In the genomic region with DNA sequence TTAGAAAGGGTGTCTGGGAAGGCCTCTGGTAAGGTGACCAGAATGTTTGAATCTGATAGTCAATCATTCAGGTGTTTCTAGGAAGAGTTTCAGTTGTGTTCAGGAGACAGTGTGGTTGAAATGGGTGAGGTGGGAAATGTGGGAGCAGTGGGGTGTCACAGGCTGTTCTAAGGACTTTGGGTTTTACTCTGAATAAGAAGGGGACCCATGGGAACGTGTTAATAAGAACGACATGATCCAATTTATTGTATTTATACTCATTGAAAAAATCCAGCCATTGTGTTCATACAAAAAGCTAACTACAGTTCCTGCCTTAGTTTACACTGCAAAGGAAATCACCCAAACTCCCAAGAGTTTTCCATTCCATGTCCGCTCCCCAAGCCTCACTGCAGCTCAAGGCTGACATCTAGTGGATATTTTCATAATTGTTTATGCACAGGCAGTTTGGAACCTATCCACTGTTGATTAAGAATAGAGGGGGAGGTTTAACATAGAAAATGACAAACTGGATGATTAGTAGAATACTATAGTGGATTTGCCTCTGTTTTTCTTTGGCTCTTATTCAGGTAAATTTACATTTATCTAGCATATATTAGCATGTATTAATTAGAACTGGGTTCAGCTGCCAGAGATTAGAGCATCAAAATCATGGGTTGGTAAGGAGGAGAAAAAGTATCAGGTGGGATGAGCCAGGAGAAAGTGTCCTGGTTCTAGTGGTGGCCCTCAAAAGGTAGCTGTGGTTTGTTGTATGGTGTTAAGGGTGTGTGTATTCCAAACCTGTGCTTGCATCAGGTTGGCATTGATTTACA, we compare ENCODE assay signal across 8 cellular contexts. TPM values are rescaled to one million over a fixed set of nuclear protein-coding genes. Genes with fewer than 3 reads are reported as not detected.
DNase-seq lines count a peak whose midpoint lies in the region; ATAC-seq and TF ChIP-seq lines count a peak whose summit lies in the region.

No MANE protein-coding gene starts in this region.

- no peak overlapping the region for H2AFZ ChIP-seq in osteoblast (ENCODE audit: low read length)

- H3K9me3 ChIP-seq in T-helper 17 cell (ENCODE audit: control insufficient read depth, low read length, poor library complexity, severe bottlenecking) = no peaks in the 10 kb centered on the region
- no peaks in the 10 kb centered on the region for H3K9me3 ChIP-seq in osteoblast (ENCODE audit: low read depth, low read length)

- no peaks in the 10 kb centered on the region for H3K36me3 ChIP-seq in osteoblast (ENCODE audit: insufficient read depth, low read length)

- CTCF ChIA-PET in activated CD4-positive, alpha-beta memory T cell treated with anti-CD3 and anti-CD28 coated beads for 36 hours (lab: Charles Lee) = interaction anchor here (0.6 to 2.4 kb wide), 20 partner anchors 9 to 716 kb away, joined by 3 to 13 read pairs (median 4); partner anchors contain the start of gene TEX10
- CTCF ChIA-PET in activated CD4-positive, alpha-beta memory T cell treated with anti-CD3 and anti-CD28 coated beads, Interleukin-2, amount 10 ng/mL, durations not matched to agents 7 days and 5 days (lab: Charles Lee) = interaction anchor here (0.6 to 1.5 kb wide), 3 partner anchors 12 to 716 kb away, joined by 3 to 7 read pairs (median 5); no protein-coding TSS in a partner anchor

- TF ChIP-seq CTCF in foreskin fibroblast (IDR thresholded peaks at IDR 0.05; ENCODE audit: low read depth, low read length) (peak; percentile 62), osteoblast (IDR thresholded peaks at IDR 0.05; ENCODE audit: extremely low read depth, low read depth, low read length) (peak; percentile 90)

- H3K4me1 ChIP-seq in osteoblast (ENCODE audit: insufficient read depth, low read length) = peaks cover 11% of the 10 kb centered on the region

- ATAC-seq in GM21723 (IDR thresholded peaks at IDR 0.05; ENCODE audit: unreplicated experiment) (peak; percentile 47), T-helper 17 cell (peak; percentile 35), HG02938 (IDR thresholded peaks at IDR 0.05; ENCODE audit: unreplicated experiment) (no peak)

- H3K4me3 ChIP-seq in foreskin fibroblast (ENCODE audit: low read depth in 1 of 2, low read length in 2 of 2) (no peak overlapping the region), osteoblast (ENCODE audit: insufficient read depth, low read length) (no peak overlapping the region)

- POLR2A ChIA-PET in activated CD4-positive, alpha-beta memory T cell treated with anti-CD3 and anti-CD28 coated beads for 36 hours (lab: Charles Lee) = no interaction called here
- POLR2A ChIA-PET in activated CD4-positive, alpha-beta memory T cell treated with anti-CD3 and anti-CD28 coated beads, Interleukin-2, amount 10 ng/mL, durations not matched to agents 7 days and 5 days (lab: Charles Lee) = no interaction called here

- H3K27me3 ChIP-seq in osteoblast (ENCODE audit: insufficient read depth, low read length) = peaks cover 4% of the 10 kb centered on the region

- no peaks in the 10 kb centered on the region for H4K20me1 ChIP-seq in osteoblast (ENCODE audit: insufficient read depth, low read length)

- no peaks in the 10 kb centered on the region for H3K9me3 Mint-ChIP-seq in activated CD4-positive, alpha-beta memory T cell treated with anti-CD3 and anti-CD28 coated beads for 36 hours
- H3K9me3 Mint-ChIP-seq in activated CD4-positive, alpha-beta memory T cell treated with anti-CD3 and anti-CD28 coated beads, Interleukin-2, amount 10 ng/mL, durations not matched to agents 7 days and 5 days = no peaks in the 10 kb centered on the region

- H3K4me1 Mint-ChIP-seq in activated CD4-positive, alpha-beta memory T cell treated with anti-CD3 and anti-CD28 coated beads for 36 hours (ENCODE audit: low read depth) = peaks cover 20% of the 10 kb centered on the region
- H3K4me1 Mint-ChIP-seq in activated CD4-positive, alpha-beta memory T cell treated with anti-CD3 and anti-CD28 coated beads, Interleukin-2, amount 10 ng/mL, durations not matched to agents 7 days and 5 days = peaks cover 20% of the 10 kb centered on the region
- H3K4me1 Mint-ChIP-seq in T-helper 17 cell = peaks cover 30% of the 10 kb centered on the region

- no peaks in the 10 kb centered on the region for H3K79me2 ChIP-seq in osteoblast (ENCODE audit: insufficient read depth, low read length)

- H3K27ac ChIP-seq in osteoblast (ENCODE audit: low read depth, low read length) = no peak overlapping the region

- H3K4me3 Mint-ChIP-seq in activated CD4-positive, alpha-beta memory T cell treated with anti-CD3 and anti-CD28 coated beads for 36 hours = no peak overlapping the region
- H3K4me3 Mint-ChIP-seq in activated CD4-positive, alpha-beta memory T cell treated with anti-CD3 and anti-CD28 coated beads, Interleukin-2, amount 10 ng/mL, durations not matched to agents 7 days and 5 days = no peak overlapping the region
- H3K4me3 Mint-ChIP-seq in T-helper 17 cell = no peak overlapping the region

- no peaks in the 10 kb centered on the region for H3K27me3 Mint-ChIP-seq in activated CD4-positive, alpha-beta memory T cell treated with anti-CD3 and anti-CD28 coated beads for 36 hours
- H3K27me3 Mint-ChIP-seq in activated CD4-positive, alpha-beta memory T cell treated with anti-CD3 and anti-CD28 coated beads, Interleukin-2, amount 10 ng/mL, durations not matched to agents 7 days and 5 days = peaks cover 15% of the 10 kb centered on the region
- no peaks in the 10 kb centered on the region for H3K27me3 Mint-ChIP-seq in T-helper 17 cell

- intact Hi-C loops in activated CD4-positive, alpha-beta memory T cell treated with anti-CD3 and anti-CD28 coated beads for 36 hours (cut with micrococcal nuclease) = loop anchor here (1.0 to 10.0 kb wide), 12 partner anchors 90 to 1411 kb away; partner anchors contain the start of genes ERP44, INVS, MRPL50 and NR4A3

- H3K4me2 ChIP-seq in osteoblast (ENCODE audit: insufficient read depth, low read length) = no peak overlapping the region

- H3K27ac Mint-ChIP-seq in activated CD4-positive, alpha-beta memory T cell treated with anti-CD3 and anti-CD28 coated beads for 36 hours = no peak overlapping the region
- no peak overlapping the region for H3K27ac Mint-ChIP-seq in activated CD4-positive, alpha-beta memory T cell treated with anti-CD3 and anti-CD28 coated beads, Interleukin-2, amount 10 ng/mL, durations not matched to agents 7 days and 5 days
- H3K27ac Mint-ChIP-seq in T-helper 17 cell = no peak overlapping the region

- peak; percentile 22 for DNase-seq in activated CD4-positive, alpha-beta memory T cell treated with anti-CD3 and anti-CD28 coated beads for 36 hours
- no peak for DNase-seq in activated CD4-positive, alpha-beta memory T cell treated with anti-CD3 and anti-CD28 coated beads, Interleukin-2, amount 10 ng/mL, durations not matched to agents 7 days and 5 days
- DNase-seq in NCI-H1092 treated with DMSO at 0.1 percent for 48 hours (lab: John Stamatoyannopoulos, UW) = peak; percentile 50
- no peak for DNase-seq in T-helper 17 cell
- peak; percentile 42 to 81 for DNase-seq in foreskin fibroblast
- DNase-seq in osteoblast (ENCODE audit: insufficient read length, low spot score, missing footprints) = peak; percentile 71

- no peaks in the 10 kb centered on the region for H3K36me3 Mint-ChIP-seq in activated CD4-positive, alpha-beta memory T cell treated with anti-CD3 and anti-CD28 coated beads for 36 hours
- no peaks in the 10 kb centered on the region for H3K36me3 Mint-ChIP-seq in activated CD4-positive, alpha-beta memory T cell treated with anti-CD3 and anti-CD28 coated beads, Interleukin-2, amount 10 ng/mL, durations not matched to agents 7 days and 5 days (ENCODE audit: low read depth)
- no peaks in the 10 kb centered on the region for H3K36me3 Mint-ChIP-seq in T-helper 17 cell (ENCODE audit: low read depth)

RNA-seq across cellular contexts. Expression of gene CAVIN4, which starts 17.7 kb away (rescaled TPM):
- total RNA-seq in activated CD4-positive, alpha-beta memory T cell treated with anti-CD3 and anti-CD28 coated beads for 36 hours = under 1 TPM; 0.07 TPM
- total RNA-seq in activated CD4-positive, alpha-beta memory T cell treated with anti-CD3 and anti-CD28 coated beads, Interleukin-2, amount 10 ng/mL, durations not matched to agents 7 days and 5 days = under 1 TPM; 0.15 to 0.18 TPM
- total RNA-seq in T-helper 17 cell = under 1 TPM in 1 of 2 donors, not detected in 1; 0.13 TPM
- 1.4 and 1.5 TPM in 2 replicates for total RNA-seq in osteoblast

Comparison
In these comparisons a context has a peak if more than half of its experiments do, and no peak if none do; other contexts are left out.
1. DNase-seq: peak in activated CD4-positive, alpha-beta memory T cell treated with anti-CD3 and anti-CD28 coated beads for 36 hours (single experiment), NCI-H1092 treated with DMSO at 0.1 percent for 48 hours (single experiment), foreskin fibroblast (2 of 2) and osteoblast (single experiment); none in activated CD4-positive, alpha-beta memory T cell treated with anti-CD3 and anti-CD28 coated beads, Interleukin-2, amount 10 ng/mL, durations not matched to agents 7 days and 5 days (single experiment) and T-helper 17 cell (0 of 3).